ENCODE assay signal across 26 cellular contexts in genomic region chr2:215556979-215557378, GRCh38.
DNase-seq lines count a peak whose midpoint lies in the region; ATAC-seq, FAIRE-seq and TF ChIP-seq lines count a peak whose summit lies in the region.
"Had no signal": no experiment of that assay in that cellular context is flagged by ENCODE, and none has a peak within 500 bp of the region (broad histone marks: within the 10 kb centered on the region; RNA-seq: fewer than 3 reads in every experiment).

No MANE protein-coding gene starts in this region.

- intact Hi-C loops in CD4-positive, alpha-beta memory T cell (cut with micrococcal nuclease) = no loop called here

- no peaks in the 10 kb centered on the region for H4K20me1 ChIP-seq in GM23248 (ENCODE audit: insufficient read depth)
- no peaks in the 10 kb centered on the region for H4K20me1 ChIP-seq in astrocyte (ENCODE audit: insufficient read depth, low read length)

- H3K4me2 ChIP-seq in GM23248 (ENCODE audit: unreplicated experiment) (no peak overlapping the region), astrocyte (ENCODE audit: low read length) (no peak overlapping the region)

- H3K27me3 ChIP-seq in GM23248 (replicated peaks; ENCODE audit: insufficient read depth) (no peaks in the 10 kb centered on the region), astrocyte (ENCODE audit: insufficient read depth, low read length) (no peaks in the 10 kb centered on the region), foreskin keratinocyte (no peaks in the 10 kb centered on the region)
- H3K27me3 ChIP-seq in CD4-positive, alpha-beta memory T cell (ENCODE audit: insufficient read depth, low read length) = no peaks in the 10 kb centered on the region
- H3K27me3 ChIP-seq: esophagus muscularis mucosa, transverse colon had no signal

- H3K36me3 ChIP-seq in GM23248 (ENCODE audit: low read depth) (no peaks in the 10 kb centered on the region), astrocyte (ENCODE audit: insufficient read depth, low read length) (no peaks in the 10 kb centered on the region)
- no peaks in the 10 kb centered on the region for H3K36me3 ChIP-seq in CD4-positive, alpha-beta memory T cell (ENCODE audit: insufficient read depth, low read length)
- H3K36me3 ChIP-seq: esophagus muscularis mucosa, transverse colon had no signal

- ATAC-seq in foreskin keratinocyte = no peak
- ATAC-seq: naive thymus-derived CD8-positive, alpha-beta T cell; right cardiac atrium; T-cell had no signal

- DNase-seq in GM23248 (peak; percentile 42), NCI-H524 (lab: John Stamatoyannopoulos, UW) (peak; percentile 28 to 69), astrocyte (ENCODE audit: low read depth) (peak; percentile 49), fibroblast of the aortic adventitia (ENCODE audit: low read depth) (peak; percentile 53), foreskin keratinocyte (no peak), NCI-H446 treated with DMSO at 0.1 percent for 48 hours (lab: John Stamatoyannopoulos, UW) (no peak), activated gamma-delta T cell (lab: John Stamatoyannopoulos, UW) (no peak)
- no peak for DNase-seq in CD4-positive, alpha-beta memory T cell
- DNase-seq: activated CD4-positive, alpha-beta T cell treated with anti-CD3 and anti-CD28 coated beads for 48 hours; activated naive CD4-positive, alpha-beta T cell treated with anti-CD3 and anti-CD28 coated beads, Interleukin-2, amount 10 ng/mL, durations not matched to agents 7 days and 5 days; activated T-cell treated with anti-CD3 and anti-CD28 coated beads, Interleukin-2, amount 50 U/mL, for 72 hours; anterior cingulate cortex; CD4-positive, alpha-beta T cell; DMS153; effector CD4-positive, alpha-beta T cell; head of caudate nucleus; naive thymus-derived CD8-positive, alpha-beta T cell; NCI-H1105 treated with DMSO at 0.1 percent for 48 hours; NCI-H2107; right cardiac atrium; SHP77 treated with DMSO at 0.1 percent for 48 hours; T-cell; transverse colon had no signal

- peaks cover 1% of the 10 kb centered on the region for H3K4me1 Mint-ChIP-seq in astrocyte (ENCODE audit: low read depth, unreplicated experiment)
- no peaks in the 10 kb centered on the region for H3K4me1 Mint-ChIP-seq in CD4-positive, alpha-beta memory T cell
- H3K4me1 Mint-ChIP-seq: activated naive CD4-positive, alpha-beta T cell treated with anti-CD3 and anti-CD28 coated beads, Interleukin-2, amount 10 ng/mL, durations not matched to agents 7 days and 5 days; central memory CD8-positive, alpha-beta T cell; naive thymus-derived CD8-positive, alpha-beta T cell; T-cell had no signal

- no peaks in the 10 kb centered on the region for H3K27me3 Mint-ChIP-seq in astrocyte (ENCODE audit: low read depth, unreplicated experiment)
- H3K27me3 Mint-ChIP-seq in CD4-positive, alpha-beta memory T cell = peaks cover 1% of the 10 kb centered on the region in 2 donors
- H3K27me3 Mint-ChIP-seq: activated naive CD4-positive, alpha-beta T cell treated with anti-CD3 and anti-CD28 coated beads, Interleukin-2, amount 10 ng/mL, durations not matched to agents 7 days and 5 days; CD4-positive, alpha-beta T cell; T-cell had no signal

- H3K36me3 Mint-ChIP-seq in astrocyte (ENCODE audit: low read depth, unreplicated experiment) = peaks cover 3% of the 10 kb centered on the region
- no peaks in the 10 kb centered on the region for H3K36me3 Mint-ChIP-seq in CD4-positive, alpha-beta memory T cell
- H3K36me3 Mint-ChIP-seq: activated naive CD4-positive, alpha-beta T cell treated with anti-CD3 and anti-CD28 coated beads, Interleukin-2, amount 10 ng/mL, durations not matched to agents 7 days and 5 days; naive thymus-derived CD8-positive, alpha-beta T cell; T-cell had no signal

- CTCF ChIA-PET in CD4-positive, alpha-beta memory T cell (lab: Charles Lee; ENCODE audit: partially characterized antibody) = no interaction called here

- H3K79me2 ChIP-seq in GM23248 (ENCODE audit: insufficient read depth) (no peaks in the 10 kb centered on the region), astrocyte (ENCODE audit: insufficient read depth, low read length) (no peaks in the 10 kb centered on the region)

- no peak overlapping the region for H3K4me3 ChIP-seq in GM23248
- H3K4me3 ChIP-seq in astrocyte (ENCODE audit: insufficient read depth, low read depth, low read length) = no peak overlapping the region
- H3K4me3 ChIP-seq in fibroblast of the aortic adventitia (ENCODE audit: low read depth, low read length) = no peak overlapping the region
- no peak overlapping the region for H3K4me3 ChIP-seq in CD4-positive, alpha-beta memory T cell (ENCODE audit: low read length in 2 of 2)
- H3K4me3 ChIP-seq: esophagus muscularis mucosa, transverse colon had no signal

- H2AFZ ChIP-seq in GM23248 (no peak overlapping the region), astrocyte (ENCODE audit: low read depth, low read length) (no peak overlapping the region)

- TF ChIP-seq CTCF in astrocyte (IDR thresholded peaks at IDR 0.05; ENCODE audit: insufficient read depth, low read depth, low read length) = no peak
- TF ChIP-seq CTCF in fibroblast of the aortic adventitia (IDR thresholded peaks at IDR 0.05; ENCODE audit: insufficient read depth, low read length) = no peak
- TF ChIP-seq CTCF in foreskin keratinocyte (conservative IDR thresholded peaks at IDR 0.05) = no peak

- H3K9me3 ChIP-seq in GM23248 (ENCODE audit: low read depth) (no peaks in the 10 kb centered on the region), astrocyte (ENCODE audit: insufficient read depth, low read depth, low read length) (no peaks in the 10 kb centered on the region)
- no peaks in the 10 kb centered on the region for H3K9me3 ChIP-seq in CD4-positive, alpha-beta memory T cell (ENCODE audit: control insufficient read depth in 1 of 2, low read length in 2 of 2)
- H3K9me3 ChIP-seq: esophagus muscularis mucosa, transverse colon had no signal

- H3K9me2 ChIP-seq in GM23248 (ENCODE audit: insufficient read depth) = no peaks in the 10 kb centered on the region; the same call in 1 of the 2 replicates

- peaks cover 4% of the 10 kb centered on the region for H3K9me3 Mint-ChIP-seq in astrocyte (ENCODE audit: unreplicated experiment)
- peaks cover 0 to 7% (median 0%) of the 10 kb centered on the region in 8 donors for H3K9me3 Mint-ChIP-seq in CD4-positive, alpha-beta memory T cell
- H3K9me3 Mint-ChIP-seq: activated naive CD4-positive, alpha-beta T cell treated with anti-CD3 and anti-CD28 coated beads, Interleukin-2, amount 10 ng/mL, durations not matched to agents 7 days and 5 days had no signal

- peaks cover 6% of the 10 kb centered on the region for H3F3A ChIP-seq in GM23248 (ENCODE audit: insufficient read depth)

- no peak overlapping the region for H3K4me3 Mint-ChIP-seq in astrocyte (ENCODE audit: unreplicated experiment)
- no peak overlapping the region for H3K4me3 Mint-ChIP-seq in CD4-positive, alpha-beta memory T cell
- H3K4me3 Mint-ChIP-seq: activated naive CD4-positive, alpha-beta T cell treated with anti-CD3 and anti-CD28 coated beads, Interleukin-2, amount 10 ng/mL, durations not matched to agents 7 days and 5 days; activated T-cell treated with anti-CD3 and anti-CD28 coated beads, Interleukin-2, amount 50 U/mL, for 72 hours; CD4-positive, alpha-beta T cell; central memory CD8-positive, alpha-beta T cell; naive thymus-derived CD8-positive, alpha-beta T cell; T-cell had no signal

- H3K27ac Mint-ChIP-seq in astrocyte (ENCODE audit: unreplicated experiment) = no peak overlapping the region
- no peak overlapping the region for H3K27ac Mint-ChIP-seq in CD4-positive, alpha-beta memory T cell
- H3K27ac Mint-ChIP-seq: activated naive CD4-positive, alpha-beta T cell treated with anti-CD3 and anti-CD28 coated beads, Interleukin-2, amount 10 ng/mL, durations not matched to agents 7 days and 5 days; activated T-cell treated with anti-CD3 and anti-CD28 coated beads, Interleukin-2, amount 50 U/mL, for 72 hours; CD4-positive, alpha-beta T cell; naive thymus-derived CD8-positive, alpha-beta T cell; T-cell had no signal

- no peak overlapping the region for H3K9ac ChIP-seq in GM23248
- no peak overlapping the region for H3K9ac ChIP-seq in astrocyte (ENCODE audit: low read length)

- 98% methylated on average over 3 of the region's 3 CpGs for WGBS in GM23248 (ENCODE audit: low coverage in 1 of 2, low lambda C conversion rate in 2 of 2, missing lambda C conversion rate in 2 of 2), 2 experiments

- H3K27ac ChIP-seq in GM23248 (no peak overlapping the region), astrocyte (ENCODE audit: low read depth, low read length) (no peak overlapping the region), foreskin keratinocyte (no peak overlapping the region)
- H3K27ac ChIP-seq in CD4-positive, alpha-beta memory T cell (ENCODE audit: low read depth, low read length) = no peak overlapping the region
- H3K27ac ChIP-seq: esophagus muscularis mucosa, transverse colon had no signal

- in situ Hi-C loops in GM23248 (cut with MboI) = no loop called here

- H3K4me1 ChIP-seq in GM23248 (ENCODE audit: insufficient read depth) (peaks cover 9% of the 10 kb centered on the region), astrocyte (ENCODE audit: insufficient read depth, low read length) (peaks cover 10% of the 10 kb centered on the region), foreskin keratinocyte (peaks cover 20% of the 10 kb centered on the region)
- no peaks in the 10 kb centered on the region for H3K4me1 ChIP-seq in CD4-positive, alpha-beta memory T cell (ENCODE audit: insufficient read depth, low read length)
- H3K4me1 ChIP-seq: esophagus muscularis mucosa, transverse colon had no signal

- POLR2A ChIA-PET in CD4-positive, alpha-beta memory T cell (lab: Charles Lee; ENCODE audit: partially characterized antibody) = no interaction called here

- FAIRE-seq in astrocyte (lab: Jason Lieb, UNC) = no peak
- FAIRE-seq: GM12891 had no signal

Comparison
In these comparisons a context has a peak if more than half of its experiments do, and no peak if none do; other contexts are left out.
1. DNase-seq: peak in GM23248 (single experiment), NCI-H524 (2 of 2), astrocyte (single experiment) and fibroblast of the aortic adventitia (single experiment); none in foreskin keratinocyte (0 of 2), NCI-H446 treated with DMSO at 0.1 percent for 48 hours (single experiment), activated gamma-delta T cell (single experiment) and CD4-positive, alpha-beta memory T cell (0 of 5).